8 cellular contexts compared by ENCODE assay signal in genomic region chr1:89552481-89553194, GRCh38. TPM values are rescaled to one million over a fixed set of nuclear protein-coding genes. Genes with fewer than 3 reads are reported as not detected.
DNase-seq lines count a peak whose midpoint lies in the region; ATAC-seq and TF ChIP-seq lines count a peak whose summit lies in the region.

No MANE protein-coding gene starts in this region.

- TF ChIP-seq CTCF in Loucy (conservative IDR thresholded peaks at IDR 0.05; ENCODE audit: low read length), result no peak

- H3K36me3 ChIP-seq in Loucy (ENCODE audit: insufficient read depth, low read length), result peaks cover 10% of the 10 kb centered on the region; the same call in 1 of the 2 replicates

- peaks cover 83% of the 10 kb centered on the region for H3K4me1 Mint-ChIP-seq in activated CD4-positive, alpha-beta memory T cell treated with anti-CD3 and anti-CD28 coated beads for 36 hours (ENCODE audit: low read depth)

- H3K4me1 ChIP-seq in Loucy (ENCODE audit: insufficient read depth, low read length, poor library complexity, severe bottlenecking), result peaks cover 15% of the 10 kb centered on the region

- no peaks in the 10 kb centered on the region for H3F3A ChIP-seq in Loucy (ENCODE audit: low read depth)

- H3K9ac ChIP-seq in Loucy (ENCODE audit: low read depth, low read length, poor library complexity, severe bottlenecking), result peak overlapping the region; percentile 37

- H2AFZ ChIP-seq in Loucy (ENCODE audit: low read length), result peak overlapping the region; percentile 45

- H3K79me2 ChIP-seq in Loucy (ENCODE audit: insufficient read depth, low read length), result peaks cover 42% of the 10 kb centered on the region

- H3K36me3 Mint-ChIP-seq in activated CD4-positive, alpha-beta memory T cell treated with anti-CD3 and anti-CD28 coated beads for 36 hours, result peaks cover 64% of the 10 kb centered on the region

- POLR2A ChIA-PET in activated CD4-positive, alpha-beta memory T cell treated with anti-CD3 and anti-CD28 coated beads for 36 hours (lab: Charles Lee), result no interaction called here

- H3K9me3 Mint-ChIP-seq in activated CD4-positive, alpha-beta memory T cell treated with anti-CD3 and anti-CD28 coated beads for 36 hours, result no peaks in the 10 kb centered on the region

- H3K4me3 Mint-ChIP-seq in activated CD4-positive, alpha-beta memory T cell treated with anti-CD3 and anti-CD28 coated beads for 36 hours, result no peak overlapping the region

- no peaks in the 10 kb centered on the region for H3K9me3 ChIP-seq in Loucy (ENCODE audit: insufficient read depth, low read depth, low read length)

- no peaks in the 10 kb centered on the region for H3K9me2 ChIP-seq in Loucy (replicated peaks; ENCODE audit: low read depth, low read length)

- DNase-seq in activated CD4-positive, alpha-beta memory T cell treated with anti-CD3 and anti-CD28 coated beads for 36 hours, result no peak
- peak; percentile 51 for DNase-seq in kidney tubule cell (ENCODE audit: low spot score)
- no peak for DNase-seq in GDM1 (lab: John Stamatoyannopoulos, UW)
- DNase-seq in NCI-H2171 treated with DMSO at 0.1 percent for 48 hours (lab: John Stamatoyannopoulos, UW), result no peak
- DNase-seq in C1 segment of cervical spinal cord (lab: John Stamatoyannopoulos, UW), result no peak

- intact Hi-C loops in activated CD4-positive, alpha-beta memory T cell treated with anti-CD3 and anti-CD28 coated beads for 36 hours (cut with micrococcal nuclease), result no loop called here

- CTCF ChIA-PET in activated CD4-positive, alpha-beta memory T cell treated with anti-CD3 and anti-CD28 coated beads for 36 hours (lab: Charles Lee), result interaction anchor here (0.6 to 1.3 kb wide), 2 partner anchors 70 to 210 kb away, joined by 3 to 4 read pairs; no protein-coding TSS in a partner anchor

- H3K27ac Mint-ChIP-seq in activated CD4-positive, alpha-beta memory T cell treated with anti-CD3 and anti-CD28 coated beads for 36 hours, result peak overlapping the region; percentile 79

- peak; percentile 82 for ATAC-seq in GM18498 (IDR thresholded peaks at IDR 0.05; ENCODE audit: unreplicated experiment)
- ATAC-seq in GM21723 (IDR thresholded peaks at IDR 0.05; ENCODE audit: unreplicated experiment), result peak; percentile 78

- no peaks in the 10 kb centered on the region for H4K20me1 ChIP-seq in Loucy (ENCODE audit: insufficient read depth, low read length, poor library complexity, severe bottlenecking)

- no peaks in the 10 kb centered on the region for H3K27me3 Mint-ChIP-seq in activated CD4-positive, alpha-beta memory T cell treated with anti-CD3 and anti-CD28 coated beads for 36 hours

- peak overlapping the region; percentile 62 for H3K4me3 ChIP-seq in Loucy (ENCODE audit: low read length, poor library complexity, severe bottlenecking)

- no peaks in the 10 kb centered on the region for H3K27me3 ChIP-seq in Loucy (ENCODE audit: insufficient read depth, low read length, poor library complexity, severe bottlenecking)

- peak overlapping the region; percentile 69 for H3K4me2 ChIP-seq in Loucy (ENCODE audit: low read depth, low read length, poor library complexity, severe bottlenecking)

RNA-seq across cellular contexts. Expression of gene LRRC8B, which starts 28.0 kb away (rescaled TPM):
- total RNA-seq in activated CD4-positive, alpha-beta memory T cell treated with anti-CD3 and anti-CD28 coated beads for 36 hours, result 10 to 100 TPM; 41.1 to 42.1 TPM
